1 cellular context compared by ENCODE assay signal in genomic region chr6:27687154-27688013, GRCh38.
A peak's percentile ranks its signal among the peaks of the same experiment; 100 is the strongest.
TF ChIP-seq lines count a peak whose summit lies in the region.

No MANE protein-coding gene starts in this region.

TF ChIP-seq in HepG2, 621 proteins besides CTCF, POLR2A, EP300 and RAD21 (continued from another document and continues in another):
- TF ChIP-seq ZBTB43 (CRISPR knock-in tag; conservative IDR thresholded peaks at IDR 0.05) (no peak; the same call in 1 of the 2 replicates), TMF1 (CRISPR knock-in tag; IDR thresholded peaks at IDR 0.05; ENCODE audit: low read depth) (no peak), DBP (CRISPR knock-in tag; IDR thresholded peaks at IDR 0.05; ENCODE audit: not compliant biosample characterization) (no peak), PAXIP1 (CRISPR knock-in tag; conservative IDR thresholded peaks at IDR 0.05) (no peak), PCBP2 (optimal IDR thresholded peaks at IDR 0.05; ENCODE audit: low read depth, low read length, poor library complexity, severe bottlenecking) (no peak), ZNF549 (CRISPR knock-in tag; IDR thresholded peaks at IDR 0.05) (no peak), ATAD3A (CRISPR knock-in tag; IDR thresholded peaks at IDR 0.05) (no peak), ARID3A (IDR thresholded peaks at IDR 0.05; ENCODE audit: low read depth, low read length) (no peak), CC2D1A (CRISPR knock-in tag; IDR thresholded peaks at IDR 0.05) (no peak), ISX (CRISPR knock-in tag; conservative IDR thresholded peaks at IDR 0.05) (no peak), TAF15 (IDR thresholded peaks at IDR 0.05; ENCODE audit: low read depth, low read length, poor library complexity, severe bottlenecking) (no peak), E2F1 (CRISPR knock-in tag; IDR thresholded peaks at IDR 0.05) (no peak), GFI1 (CRISPR knock-in tag; IDR thresholded peaks at IDR 0.05; ENCODE audit: borderline replicate concordance) (no peak), STAG1 (CRISPR knock-in tag; IDR thresholded peaks at IDR 0.05) (peak; percentile 71), CEBPB (IDR thresholded peaks at IDR 0.05; ENCODE audit: borderline replicate concordance, low read depth, low read length) (no peak), ZNF30 (CRISPR knock-in tag; IDR thresholded peaks at IDR 0.05) (no peak), NFKBIZ (CRISPR knock-in tag; IDR thresholded peaks at IDR 0.05) (no peak), ZNF768 (CRISPR knock-in tag; IDR thresholded peaks at IDR 0.05) (peak; percentile 53; the same call in 1 of the 2 replicates), MTF2 (CRISPR knock-in tag; IDR thresholded peaks at IDR 0.05; ENCODE audit: borderline replicate concordance) (no peak), JDP2 (CRISPR knock-in tag; IDR thresholded peaks at IDR 0.05; ENCODE audit: borderline replicate concordance) (no peak), HDAC1 (CRISPR knock-in tag; IDR thresholded peaks at IDR 0.05) (no peak), PCBP1 (IDR thresholded peaks at IDR 0.05; ENCODE audit: borderline replicate concordance, low read depth, low read length) (no peak), ZNF207 (IDR thresholded peaks at IDR 0.05; ENCODE audit: borderline replicate concordance) (no peak), RBAK (CRISPR knock-in tag; IDR thresholded peaks at IDR 0.05) (no peak), YEATS2 (CRISPR knock-in tag; IDR thresholded peaks at IDR 0.05; ENCODE audit: borderline replicate concordance) (no peak), ZFAT (CRISPR knock-in tag; conservative IDR thresholded peaks at IDR 0.05) (no peak), THYN1 (CRISPR knock-in tag; IDR thresholded peaks at IDR 0.05; ENCODE audit: borderline replicate concordance, low read depth) (no peak), ZNF75D (CRISPR knock-in tag; IDR thresholded peaks at IDR 0.05; ENCODE audit: borderline replicate concordance) (no peak), ZBTB26 (CRISPR knock-in tag; IDR thresholded peaks at IDR 0.05; ENCODE audit: borderline replicate concordance) (0 out of 2 replicates have a peak, but pooled peaks have one; percentile 18), ATF7-NPFF (CRISPR knock-in tag; IDR thresholded peaks at IDR 0.05; ENCODE audit: low read depth) (no peak), FOXO1 (CRISPR knock-in tag; IDR thresholded peaks at IDR 0.05) (no peak; the same call in 1 of the 2 replicates), ZNF616 (CRISPR knock-in tag; IDR thresholded peaks at IDR 0.05; ENCODE audit: low read depth) (no peak), ZNF318 (CRISPR knock-in tag; IDR thresholded peaks at IDR 0.05) (no peak), ARID5B (CRISPR knock-in tag; IDR thresholded peaks at IDR 0.05) (no peak; the same call in 1 of the 2 replicates), PLRG1 (conservative IDR thresholded peaks at IDR 0.05) (no peak), PHF8 (CRISPR knock-in tag; IDR thresholded peaks at IDR 0.05) (peak; percentile 41; the same call in 1 of the 2 replicates), ZNF317 (CRISPR knock-in tag; IDR thresholded peaks at IDR 0.05) (no peak), ZMAT5 (CRISPR knock-in tag; IDR thresholded peaks at IDR 0.05; ENCODE audit: borderline replicate concordance, low read depth) (no peak)
